In genomic region chr2:241064008-241064801, GRCh38 we compare ENCODE assay signal across 8 cellular contexts. TPM values are rescaled to one million over a fixed set of nuclear protein-coding genes. Genes with fewer than 3 reads are reported as not detected.
DNase-seq lines count a peak whose midpoint lies in the region; ATAC-seq lines count a peak whose summit lies in the region.

No MANE protein-coding gene starts in this region.

- intact Hi-C loops in left cardiac atrium (cut with DNase I), result no loop called here

- ATAC-seq in left cardiac atrium (peak; percentile 48 to 67), HG02588 (IDR thresholded peaks at IDR 0.05; ENCODE audit: unreplicated experiment) (no peak), HG02610 (IDR thresholded peaks at IDR 0.05; ENCODE audit: unreplicated experiment) (no peak), GM19035 (IDR thresholded peaks at IDR 0.05; ENCODE audit: unreplicated experiment) (no peak)

- DNase-seq in NCI-H1105 treated with DMSO at 0.1 percent for 48 hours (lab: John Stamatoyannopoulos, UW) (peak; percentile 52), left cardiac atrium (no peak), NCI-H748 (lab: John Stamatoyannopoulos, UW; ENCODE audit: unreplicated experiment) (no peak)
- DNase-seq in activated CD8-positive, alpha-beta memory T cell treated with anti-CD3 and anti-CD28 coated beads for 1 hour (ENCODE audit: extremely low read depth in 1 of 2, low read depth in 1 of 2), result peak; percentile 14 to 24
- peak; percentile 30 to 55 for DNase-seq in stimulated activated CD4-positive, alpha-beta T cell treated with anti-CD3 and anti-CD28 coated beads, Interleukin-2, amount 100 ng/mL, for 24 hours

RNA-seq across cellular contexts. Expression of gene MTERF4, which starts 37.9 kb away (rescaled TPM):
- 10 to 100 TPM; 19.1 to 21.7 TPM for total RNA-seq in left cardiac atrium

Comparison
In these comparisons a context has a peak if more than half of its experiments do, and no peak if none do; other contexts are left out.
1. DNase-seq: peak in NCI-H1105 treated with DMSO at 0.1 percent for 48 hours (single experiment), activated CD8-positive, alpha-beta memory T cell treated with anti-CD3 and anti-CD28 coated beads for 1 hour (2 of 2) and stimulated activated CD4-positive, alpha-beta T cell treated with anti-CD3 and anti-CD28 coated beads, Interleukin-2, amount 100 ng/mL, for 24 hours (2 of 2); none in left cardiac atrium (single experiment) and NCI-H748 (single experiment).
2. ATAC-seq: peak in left cardiac atrium (2 of 2); none in HG02588 (single experiment), HG02610 (single experiment) and GM19035 (single experiment).